Comparison of ENCODE assay signal across 31 cellular contexts in genomic region chr9:77805810-77806209, GRCh38.
"Had no signal": no experiment of that assay in that cellular context is flagged by ENCODE, and none has a peak within 500 bp of the region (broad histone marks: within the 10 kb centered on the region; RNA-seq: fewer than 3 reads in every experiment).

No MANE protein-coding gene starts in this region.

- ATAC-seq: activated CD4-positive, alpha-beta T cell treated with anti-CD3 and anti-CD28 coated beads for 36 hours; activated CD8-positive, alpha-beta memory T cell treated with anti-CD3 and anti-CD28 coated beads, Interleukin-2, amount 10 ng/mL, durations not matched to agents 7 days and 5 days; activated CD8-positive, alpha-beta T cell treated with anti-CD3 and anti-CD28 coated beads, Interleukin-2, amount 10 ng/mL, durations not matched to agents 7 days and 5 days; effector memory CD8-positive, alpha-beta T cell; foreskin keratinocyte; gastrocnemius medialis; heart left ventricle had no signal

- H3K9me3 Mint-ChIP-seq: activated CD4-positive, alpha-beta memory T cell treated with anti-CD3 and anti-CD28 coated beads for 36 hours; activated CD4-positive, alpha-beta T cell treated with anti-CD3 and anti-CD28 coated beads, Interleukin-2, amount 10 ng/mL, durations not matched to agents 24 days and 14 days; activated naive CD4-positive, alpha-beta T cell treated with anti-CD3 and anti-CD28 coated beads, Interleukin-2, amount 10 ng/mL, durations not matched to agents 7 days and 5 days; activated T-helper 1 cell treated with anti-CD3 and anti-CD28 coated beads, Interleukin-12 subunit alpha, Interleukin-12 subunit beta, Interleukin-2, Interleukin-4 antibody, amounts not matched to agents 30 ng/mL and 10 ng/mL and 1 ng/mL, durations not matched to agents 14 hours and 24 hours and 36 hours; activated T-helper 2 cell treated with anti-CD3 and anti-CD28 coated beads, Interferon-gamma antibody, Interleukin-2, Interleukin-4, amounts not matched to agents 10 μg/mL and 5 μg/mL and 100 μg/mL, durations not matched to agents 14 hours and 24 hours and 36 hours; effector memory CD8-positive, alpha-beta T cell had no signal

- H3K27me3 Mint-ChIP-seq: activated CD4-positive, alpha-beta memory T cell treated with anti-CD3 and anti-CD28 coated beads for 36 hours; activated CD4-positive, alpha-beta T cell treated with anti-CD3 and anti-CD28 coated beads for 36 hours; activated CD4-positive, alpha-beta T cell treated with anti-CD3 and anti-CD28 coated beads, Interleukin-2, amount 10 ng/mL, durations not matched to agents 24 days and 14 days; activated CD8-positive, alpha-beta memory T cell treated with anti-CD3 and anti-CD28 coated beads, Interleukin-2, amount 10 ng/mL, durations not matched to agents 7 days and 5 days; activated naive CD4-positive, alpha-beta T cell treated with anti-CD3 and anti-CD28 coated beads, Interleukin-2, amount 10 ng/mL, durations not matched to agents 7 days and 5 days; activated naive CD8-positive, alpha-beta T cell; effector memory CD8-positive, alpha-beta T cell had no signal

- H3K27me3 ChIP-seq: brain microvascular endothelial cell, esophagus muscularis mucosa, foreskin keratinocyte, gastrocnemius medialis, heart left ventricle had no signal

- H3K4me3 ChIP-seq: esophagus muscularis mucosa, gastrocnemius medialis, heart left ventricle had no signal

- H3K9me3 ChIP-seq: esophagus muscularis mucosa, gastrocnemius medialis, heart left ventricle had no signal

- H3K36me3 ChIP-seq: brain microvascular endothelial cell, gastrocnemius medialis had no signal

- H3K27ac ChIP-seq: brain microvascular endothelial cell, esophagus muscularis mucosa, foreskin keratinocyte, heart left ventricle had no signal

- DNase-seq: activated CD4-positive, alpha-beta memory T cell treated with anti-CD3 and anti-CD28 coated beads for 36 hours; activated CD4-positive, alpha-beta T cell treated with anti-CD3 and anti-CD28 coated beads for 36 hours; activated CD4-positive, alpha-beta T cell treated with anti-CD3 and anti-CD28 coated beads, Interleukin-2, amount 10 ng/mL, durations not matched to agents 24 days and 14 days; activated CD4-positive, CD25-positive, alpha-beta regulatory T cell; activated CD4-positive, CD25-positive, alpha-beta regulatory T cell treated with anti-CD3 and anti-CD28 coated beads, Interleukin-2, amount 50 U/mL, for 72 hours; activated CD8-positive, alpha-beta memory T cell treated with anti-CD3 and anti-CD28 coated beads, Interleukin-2, amount 10 ng/mL, durations not matched to agents 7 days and 5 days; activated CD8-positive, alpha-beta memory T cell treated with anti-CD3 and anti-CD28 coated beads, Interleukin-2, amount 50 U/mL, for 4 hours; activated CD8-positive, alpha-beta T cell treated with anti-CD3 and anti-CD28 coated beads, Interleukin-2, amount 10 ng/mL, durations not matched to agents 7 days and 5 days; activated effector memory CD4-positive, alpha-beta T cell treated with anti-CD3 and anti-CD28 coated beads, Interleukin-2, amount 50 U/mL, for 16 hours; activated naive CD4-positive, alpha-beta T cell treated with anti-CD3 and anti-CD28 coated beads, Interleukin-2, amount 10 ng/mL, durations not matched to agents 7 days and 5 days; activated T-cell treated with anti-CD3 and anti-CD28 coated beads, Interleukin-2, amount 50 U/mL, for 1 hour; activated T-cell treated with anti-CD3 and anti-CD28 coated beads, Interleukin-2, amount 50 U/mL, for 48 hours; amniotic stem cell; anterior cingulate cortex; brain microvascular endothelial cell; caudate nucleus; cortex of kidney; dermis blood vessel endothelial cell; effector CD4-positive, alpha-beta T cell; effector memory CD8-positive, alpha-beta T cell; erythroblast; foreskin keratinocyte; gastrocnemius medialis; glutamatergic neuron; heart left ventricle; T-helper 2 cell had no signal

- H3K27ac Mint-ChIP-seq: activated CD4-positive, alpha-beta memory T cell treated with anti-CD3 and anti-CD28 coated beads for 36 hours; activated CD4-positive, alpha-beta T cell treated with anti-CD3 and anti-CD28 coated beads for 36 hours; activated CD4-positive, alpha-beta T cell treated with anti-CD3 and anti-CD28 coated beads, Interleukin-2, amount 10 ng/mL, durations not matched to agents 24 days and 14 days; activated CD8-positive, alpha-beta memory T cell treated with anti-CD3 and anti-CD28 coated beads, Interleukin-2, amount 10 ng/mL, durations not matched to agents 7 days and 5 days; activated CD8-positive, alpha-beta T cell treated with anti-CD3 and anti-CD28 coated beads, Interleukin-2, amount 10 ng/mL, durations not matched to agents 7 days and 5 days; activated naive CD4-positive, alpha-beta T cell treated with anti-CD3 and anti-CD28 coated beads, Interleukin-2, amount 10 ng/mL, durations not matched to agents 7 days and 5 days; activated naive CD8-positive, alpha-beta T cell; activated T-helper 1 cell treated with anti-CD3 and anti-CD28 coated beads, Interleukin-12 subunit alpha, Interleukin-12 subunit beta, Interleukin-2, Interleukin-4 antibody, amounts not matched to agents 30 ng/mL and 10 ng/mL and 1 ng/mL, durations not matched to agents 14 hours and 24 hours and 36 hours; activated T-helper 2 cell treated with anti-CD3 and anti-CD28 coated beads, Interferon-gamma antibody, Interleukin-2, Interleukin-4, amounts not matched to agents 10 μg/mL and 5 μg/mL and 100 μg/mL, durations not matched to agents 14 hours and 24 hours and 36 hours; effector memory CD8-positive, alpha-beta T cell had no signal

- FAIRE-seq: colon had no signal

- H3K4me3 Mint-ChIP-seq: activated CD4-positive, alpha-beta memory T cell treated with anti-CD3 and anti-CD28 coated beads for 36 hours; activated CD4-positive, alpha-beta T cell treated with anti-CD3 and anti-CD28 coated beads for 36 hours; activated CD4-positive, alpha-beta T cell treated with anti-CD3 and anti-CD28 coated beads, Interleukin-2, amount 10 ng/mL, durations not matched to agents 24 days and 14 days; activated CD8-positive, alpha-beta memory T cell treated with anti-CD3 and anti-CD28 coated beads, Interleukin-2, amount 10 ng/mL, durations not matched to agents 7 days and 5 days; activated CD8-positive, alpha-beta T cell treated with anti-CD3 and anti-CD28 coated beads, Interleukin-2, amount 10 ng/mL, durations not matched to agents 7 days and 5 days; activated naive CD4-positive, alpha-beta T cell treated with anti-CD3 and anti-CD28 coated beads, Interleukin-2, amount 10 ng/mL, durations not matched to agents 7 days and 5 days; activated naive CD8-positive, alpha-beta T cell; activated T-helper 1 cell treated with anti-CD3 and anti-CD28 coated beads, Interleukin-12 subunit alpha, Interleukin-12 subunit beta, Interleukin-2, Interleukin-4 antibody, amounts not matched to agents 30 ng/mL and 10 ng/mL and 1 ng/mL, durations not matched to agents 14 hours and 24 hours and 36 hours; effector memory CD8-positive, alpha-beta T cell had no signal
